Comparison of ENCODE assay signal across 11 cellular contexts in genomic region chr16:714079-714478, GRCh38. TPM values are rescaled to one million over a fixed set of nuclear protein-coding genes. Genes with fewer than 3 reads are reported as not detected.
DNase-seq lines count a peak whose midpoint lies in the region; ATAC-seq, FAIRE-seq and TF ChIP-seq lines count a peak whose summit lies in the region.
"Had no signal": no experiment of that assay in that cellular context is flagged by ENCODE, and none has a peak within 500 bp of the region (broad histone marks: within the 10 kb centered on the region; RNA-seq: fewer than 3 reads in every experiment).

No MANE protein-coding gene starts in this region.

- H3K18ac ChIP-seq in neuronal stem cell (ENCODE audit: low read length): peak overlapping the region; percentile 93

- H3K4me2 ChIP-seq in PC-3 (ENCODE audit: low read length): peak overlapping the region; percentile 58
- H3K4me2 ChIP-seq in neuronal stem cell (ENCODE audit: insufficient read depth, low read length, poor library complexity, severe bottlenecking): peak overlapping the region; percentile 62

- peak; percentile 55 for DNase-seq in EH (ENCODE audit: low read depth)
- peak; percentile 51 for DNase-seq in PC-3
- DNase-seq in bronchial epithelial cell (ENCODE audit: low read depth): peak; percentile 29
- no peak for DNase-seq in neuronal stem cell (ENCODE audit: low spot score)
- DNase-seq in KG1 (lab: John Stamatoyannopoulos, UW): no peak
- DNase-seq in NCI-H2196 treated with DMSO at 0.1 percent for 48 hours (lab: John Stamatoyannopoulos, UW; ENCODE audit: unreplicated experiment): no peak
- DNase-seq in DMS114 treated with DMSO at 0.1 percent for 48 hours (lab: John Stamatoyannopoulos, UW; ENCODE audit: unreplicated experiment): no peak
- DNase-seq: esophagus squamous epithelium; NK-92 treated with Interleukin-12 subunit alpha and Interleukin-12 subunit beta, amount 100 ng/mL, for 24 hours had no signal

- peaks cover 19% of the 10 kb centered on the region for H3K79me2 ChIP-seq in PC-3 (ENCODE audit: low read length)

- POLR2A ChIA-PET in PC-3 (lab: Charles Lee; ENCODE audit: unreplicated experiment): interaction anchor here (0.5 kb wide), 1 partner anchor 14 kb away, joined by 3 read pairs; no protein-coding TSS in a partner anchor

- peak overlapping the region; percentile 85 for H4K91ac ChIP-seq in neuronal stem cell (ENCODE audit: low read depth, low read length, poor library complexity)

- H3K27ac ChIP-seq in PC-3 (ENCODE audit: low read length): peak overlapping the region; percentile 63
- H3K27ac ChIP-seq in neuronal stem cell (replicated peaks; ENCODE audit: low read length): no peak overlapping the region

- H3K4me3 ChIP-seq in PC-3 (ENCODE audit: low read length): no peak overlapping the region
- no peak overlapping the region for H3K4me3 ChIP-seq in bronchial epithelial cell (ENCODE audit: low read depth, low read length)
- H3K4me3 ChIP-seq in neuronal stem cell (ENCODE audit: low read length in 2 of 2): peak overlapping the region in 1 of 2 donors; percentile 62

- no peak for FAIRE-seq in bronchial epithelial cell (lab: Jason Lieb, UNC)
- FAIRE-seq: urothelium cell line had no signal

- H2AK5ac ChIP-seq in neuronal stem cell (ENCODE audit: low read depth, low read length): peak overlapping the region; percentile 98

- H3F3A ChIP-seq in PC-3 (ENCODE audit: low read length, unreplicated experiment): no peaks in the 10 kb centered on the region

- BruUV-seq in PC-3 (replicated peaks; lab: Mats Ljungman, UMichigan): no TSS peak

- peak overlapping the region; percentile 55 for H3K23ac ChIP-seq in neuronal stem cell (ENCODE audit: low read depth, low read length, poor library complexity)

- peak overlapping the region; percentile 99 for H2BK15ac ChIP-seq in neuronal stem cell (ENCODE audit: low read length)

- H3K4ac ChIP-seq in neuronal stem cell (ENCODE audit: low read length): peak overlapping the region; percentile 84

- H3K9ac ChIP-seq in PC-3 (ENCODE audit: low read length) (peak overlapping the region; percentile 29; the same call in 1 of the 2 replicates), neuronal stem cell (ENCODE audit: low read depth, low read length, poor library complexity) (peak overlapping the region; percentile 24)

- peaks cover 28% of the 10 kb centered on the region for H3K79me1 ChIP-seq in neuronal stem cell (ENCODE audit: low read depth, low read length)

- H2BK12ac ChIP-seq in neuronal stem cell (ENCODE audit: low read length): peak overlapping the region; percentile 75

- H3K4me1 ChIP-seq in PC-3 (ENCODE audit: insufficient read depth, low read length) (peaks cover 25% of the 10 kb centered on the region), neuronal stem cell (ENCODE audit: control insufficient read depth in 2 of 2, insufficient read depth in 1 of 2, low read depth in 1 of 2, low read length in 2 of 2) (peaks cover 50 to 64% of the 10 kb centered on the region in 2 donors)

- H3K9me2 ChIP-seq in PC-3 (replicated peaks; ENCODE audit: low read length): no peaks in the 10 kb centered on the region

- CTCF ChIA-PET in PC-3 (lab: Charles Lee): interaction anchor here (0.5 kb wide), 1 partner anchor 12 kb away, joined by 3 read pairs; the partner anchor contains the start of gene CCDC78

- H3K36me3 ChIP-seq in PC-3 (ENCODE audit: low read depth, low read length) (no peaks in the 10 kb centered on the region), bronchial epithelial cell (ENCODE audit: control insufficient read depth, insufficient read depth, low read length) (no peaks in the 10 kb centered on the region), neuronal stem cell (replicated peaks in 1 of 2; ENCODE audit: control insufficient read depth in 2 of 2, insufficient read depth in 2 of 2, low read length in 2 of 2) (peaks cover 11 to 27% of the 10 kb centered on the region in 2 donors)
- H3K36me3 ChIP-seq: esophagus squamous epithelium had no signal

- peak overlapping the region; percentile 86 for H4K8ac ChIP-seq in neuronal stem cell (ENCODE audit: low read depth, low read length)

- H2AFZ ChIP-seq in PC-3 (ENCODE audit: low read length) (0 out of 2 replicates have a peak overlapping the region, but pooled peaks have one; percentile 48), neuronal stem cell (ENCODE audit: low read length) (peak overlapping the region; percentile 90)

- peak overlapping the region; percentile 75 for H2BK5ac ChIP-seq in neuronal stem cell (ENCODE audit: low read length)

- no CpG with 5 or more reads among the region's 11 CpGs for WGBS in neuronal stem cell (ENCODE audit: extremely low coverage in 2 of 2, insufficient read length in 2 of 2, insufficient replicate concordance in 1 of 2), 2 donors

- peak; percentile 10; the same call in 1 of the 2 replicates for ATAC-seq in PC-3

- no peak overlapping the region for H3K14ac ChIP-seq in neuronal stem cell (ENCODE audit: low read length)

- peaks cover 8% of the 10 kb centered on the region; the same call in 1 of the 2 replicates for H4K20me1 ChIP-seq in PC-3 (ENCODE audit: low read length)

- intact Hi-C loops in PC-3 (cut with micrococcal nuclease): loop anchor here (10.0 kb wide), 1 partner anchor 71 kb away; the partner anchor contains the start of genes CHTF18 and RPUSD1

- H3K9me3 ChIP-seq in PC-3 (ENCODE audit: low read length) (no peaks in the 10 kb centered on the region), neuronal stem cell (replicated peaks in 1 of 2; ENCODE audit: control insufficient read depth in 2 of 2, insufficient read depth in 1 of 2, low read depth in 1 of 2, low read length in 2 of 2) (no peaks in the 10 kb centered on the region)
- H3K9me3 ChIP-seq: esophagus squamous epithelium, HAP-1 had no signal

- TF ChIP-seq CTCF in PC-3 (conservative IDR thresholded peaks at IDR 0.05; ENCODE audit: low read depth, low read length): no peak
- no peak for TF ChIP-seq CTCF in bronchial epithelial cell (IDR thresholded peaks at IDR 0.05; ENCODE audit: insufficient read depth, low read length, severe bottlenecking)

- H3K27me3 ChIP-seq in PC-3 (ENCODE audit: low read length) (0 out of 2 replicates have a peak, but pooled peaks cover 2% of the 10 kb centered on the region), bronchial epithelial cell (ENCODE audit: control insufficient read depth, insufficient read depth, low read length) (peaks cover 11% of the 10 kb centered on the region), neuronal stem cell (ENCODE audit: control insufficient read depth in 3 of 3, insufficient read depth in 3 of 3, low read depth in 1 of 3, low read length in 3 of 3) (peaks cover 0 to 10% (median 0%) of the 10 kb centered on the region in 3 experiments)

- peak overlapping the region; percentile 87 for H2BK120ac ChIP-seq in neuronal stem cell (ENCODE audit: low read depth, low read length)

RNA-seq across cellular contexts. Expression of gene METRN, which starts 0.8 kb away (rescaled TPM):
- total RNA-seq in PC-3 (2014; rRNA removed) (314 and 320 TPM in 2 replicates), bronchial epithelial cell (63.7 and 143 TPM in 2 replicates)
- 105 TPM for polyA plus RNA-seq in neuronal stem cell (2013, experiment 1 of 2)
- 98.3 TPM for polyA plus RNA-seq in neuronal stem cell (2013, experiment 2 of 2)

RNA-seq across cellular contexts. Expression of gene ANTKMT, which starts 6.9 kb away (rescaled TPM):
- total RNA-seq in PC-3 (2014; rRNA removed) (77.3 and 79.0 TPM in 2 replicates), bronchial epithelial cell (23.3 and 35.0 TPM in 2 replicates)
- polyA plus RNA-seq in neuronal stem cell (2013, experiment 1 of 2): 30.9 TPM
- 29.0 TPM for polyA plus RNA-seq in neuronal stem cell (2013, experiment 2 of 2)

RNA-seq across cellular contexts. Expression of gene FBXL16, which starts 8.5 kb away (rescaled TPM):
- total RNA-seq in PC-3 (2014; rRNA removed) (4.3 and 7.5 TPM in 2 replicates), bronchial epithelial cell (0.53 and 0.64 TPM in 2 replicates)
- 2.7 TPM for polyA plus RNA-seq in neuronal stem cell (2013, experiment 1 of 2)
- polyA plus RNA-seq in neuronal stem cell (2013, experiment 2 of 2): 2.7 TPM

RNA-seq across cellular contexts. Expression of gene CCDC78, which starts 12.2 kb away (rescaled TPM):
- total RNA-seq in PC-3 (2014; rRNA removed) (3.3 and 5.8 TPM in 2 replicates), bronchial epithelial cell (0.90 and 1.6 TPM in 2 replicates)
- polyA plus RNA-seq in neuronal stem cell (2013, experiment 1 of 2): 1.7 TPM
- 1.4 TPM for polyA plus RNA-seq in neuronal stem cell (2013, experiment 2 of 2)

RNA-seq across cellular contexts. Expression of gene HAGHL, which starts 12.8 kb away (rescaled TPM):
- total RNA-seq in PC-3 (2014; rRNA removed) (16.4 and 19.4 TPM in 2 replicates), bronchial epithelial cell (25.2 and 33.2 TPM in 2 replicates)
- 5.3 TPM for polyA plus RNA-seq in neuronal stem cell (2013, experiment 1 of 2)
- 4.6 TPM for polyA plus RNA-seq in neuronal stem cell (2013, experiment 2 of 2)

Comparison
In these comparisons a context has a peak if more than half of its experiments do, and no peak if none do; other contexts are left out.
1. DNase-seq: peak in EH (single experiment), PC-3 (single experiment) and bronchial epithelial cell (single experiment); none in neuronal stem cell (single experiment), KG1 (single experiment), NCI-H2196 treated with DMSO at 0.1 percent for 48 hours (single experiment) and DMS114 treated with DMSO at 0.1 percent for 48 hours (single experiment).